Comparison of ENCODE assay signal across 12 cellular contexts in the genomic region with DNA sequence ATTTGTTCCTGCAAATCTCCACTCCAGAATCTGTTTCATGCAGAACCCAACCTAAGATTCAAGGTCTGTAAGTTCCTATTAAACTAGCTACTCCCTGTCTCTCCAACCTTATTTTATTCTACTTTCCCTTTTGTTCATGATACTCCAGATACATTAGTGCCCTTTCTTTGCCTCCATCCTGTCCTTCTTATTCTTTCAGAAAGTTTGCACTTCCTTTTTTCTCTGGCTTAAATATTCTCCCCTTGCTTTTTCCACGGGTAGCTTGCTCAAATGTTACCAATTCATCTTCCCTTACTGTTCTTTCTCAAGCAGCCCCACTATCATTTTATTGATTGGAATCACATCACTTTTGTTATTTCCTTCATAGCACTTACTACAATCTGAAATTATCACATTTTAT.
"Had no signal": no experiment of that assay in that cellular context is flagged by ENCODE, and none has a peak within 500 bp of the region (broad histone marks: within the 10 kb centered on the region; RNA-seq: fewer than 3 reads in every experiment).

No MANE protein-coding gene starts in this region.

- H3K27me3 ChIP-seq: adrenal gland, gastroesophageal sphincter, left lung, testis, upper lobe of right lung had no signal

- ATAC-seq: gastroesophageal sphincter; left lung; mucosa of descending colon; sciatic nerve; stimulated activated naive CD8-positive, alpha-beta T cell treated with anti-CD3 and anti-CD28 coated beads, Interleukin-15, Interleukin-2, amounts not matched to agents 100 U/mL and 50 U/mL, for 24 hours; upper lobe of right lung had no signal

- H3K27ac ChIP-seq: adrenal gland, gastroesophageal sphincter, left lung, upper lobe of right lung had no signal

- H3K4me3 ChIP-seq: adrenal gland, gastroesophageal sphincter, left lung, mucosa of descending colon, testis, upper lobe of right lung had no signal

- H3K27ac Mint-ChIP-seq: nephron had no signal

- DNase-seq: adrenal gland; cerebellar nuclear complex; dermis blood vessel endothelial cell; left lung; mucosa of descending colon; stimulated activated naive CD8-positive, alpha-beta T cell treated with anti-CD3 and anti-CD28 coated beads, Interleukin-15, Interleukin-2, amounts not matched to agents 100 U/mL and 50 U/mL, for 24 hours; T1000; testis; upper lobe of right lung had no signal

- H3K36me3 ChIP-seq: adrenal gland, gastroesophageal sphincter, left lung, upper lobe of right lung had no signal

- H3K4me3 Mint-ChIP-seq: nephron had no signal

- H3K9me3 ChIP-seq: adrenal gland, gastroesophageal sphincter, left lung, mucosa of descending colon, testis, upper lobe of right lung had no signal

- H3K9me3 Mint-ChIP-seq: nephron had no signal
